19 cellular contexts compared by ENCODE assay signal in genomic region chr10:131129544-131129943, GRCh38.
DNase-seq lines count a peak whose midpoint lies in the region; ATAC-seq and TF ChIP-seq lines count a peak whose summit lies in the region.
"Had no signal": no experiment of that assay in that cellular context is flagged by ENCODE, and none has a peak within 500 bp of the region (broad histone marks: within the 10 kb centered on the region; RNA-seq: fewer than 3 reads in every experiment).

No MANE protein-coding gene starts in this region.

- H3K79me2 ChIP-seq in parathyroid adenoma = no peaks in the 10 kb centered on the region

- H3K4me1 ChIP-seq in parathyroid adenoma (peaks cover 22% of the 10 kb centered on the region), heart right ventricle (peaks cover 0 to 39% (median 16%) of the 10 kb centered on the region in 9 donors)

- intact Hi-C loops in heart right ventricle (cut with DNase I) = no loop called here

- DNase-seq in NCI-H1930 (lab: John Stamatoyannopoulos, UW) (peak; percentile 3 to 6), NCI-H69 (lab: John Stamatoyannopoulos, UW) (peak; percentile 2), heart right ventricle (no peak), substantia nigra (lab: John Stamatoyannopoulos, UW) (no peak)
- DNase-seq: GDM1, H9, Karpas-422, MG63, NCI-H1048, NCI-H146, NCI-H2107, NCI-H226, NCI-H774, RPMI8226, SHP77 treated with DMSO at 0.1 percent for 48 hours had no signal

- no peak overlapping the region for H3K4me2 ChIP-seq in parathyroid adenoma (ENCODE audit: low read length)

- no peaks in the 10 kb centered on the region for H3K27me3 ChIP-seq in parathyroid adenoma (ENCODE audit: control insufficient read depth, insufficient read depth, low read length)
- peaks cover 0 to 51% (median 25%) of the 10 kb centered on the region in 7 donors for H3K27me3 ChIP-seq in heart right ventricle
- H3K27me3 ChIP-seq: MG63 had no signal

- no peak for TF ChIP-seq CTCF in C4-2B (conservative IDR thresholded peaks at IDR 0.05)
- no peak for TF ChIP-seq CTCF in parathyroid adenoma (IDR thresholded peaks at IDR 0.05)
- TF ChIP-seq CTCF in heart right ventricle (IDR thresholded peaks at IDR 0.05) = no peak

- no peak overlapping the region for H3K4me3 ChIP-seq in parathyroid adenoma (ENCODE audit: low read depth, low read length)
- no peak overlapping the region for H3K4me3 ChIP-seq in heart right ventricle
- H3K4me3 ChIP-seq: MG63 had no signal

- H3K9ac ChIP-seq in parathyroid adenoma = no peak overlapping the region

- H2AFZ ChIP-seq in parathyroid adenoma = peak overlapping the region; percentile 11

- H3K9me3 ChIP-seq in parathyroid adenoma (ENCODE audit: control insufficient read depth, low read length) = no peaks in the 10 kb centered on the region
- H3K9me3 ChIP-seq in heart right ventricle = no peaks in the 10 kb centered on the region
- H3K9me3 ChIP-seq: MG63 had no signal

- H3K27ac ChIP-seq in C4-2B (peak overlapping the region; percentile 80), parathyroid adenoma (no peak overlapping the region), heart right ventricle (no peak overlapping the region), substantia nigra (ENCODE audit: low read depth, low read length, poor library complexity, severe bottlenecking) (no peak overlapping the region)
- H3K27ac ChIP-seq: HL-60 had no signal

- H3K36me3 ChIP-seq in parathyroid adenoma (ENCODE audit: control insufficient read depth, insufficient read depth, low read length) (no peaks in the 10 kb centered on the region), heart right ventricle (no peaks in the 10 kb centered on the region)
- H3K36me3 ChIP-seq: MG63 had no signal

- 73 to 83% methylated on average over 6 of the region's 6 CpGs for WGBS in heart right ventricle, 2 donors

- ATAC-seq in HG03354 (IDR thresholded peaks at IDR 0.05; ENCODE audit: poor library complexity, severe bottlenecking, unreplicated experiment) (no peak), heart right ventricle (no peak)

Comparison
In these comparisons a context has a peak if more than half of its experiments do, and no peak if none do; other contexts are left out.
1. DNase-seq: peak in NCI-H1930 (2 of 2) and NCI-H69 (single experiment); none in heart right ventricle (0 of 2) and substantia nigra (0 of 49).